1 cellular context compared by ENCODE assay signal in genomic region chr4:89545315-89545714, GRCh38.
TF ChIP-seq lines count a peak whose summit lies in the region.

No MANE protein-coding gene starts in this region.

TF ChIP-seq in SK-N-SH, 30 proteins besides CTCF, POLR2A, EP300 and RAD21 (continued from another document):
- TF ChIP-seq IRF3 (IDR thresholded peaks at IDR 0.05; ENCODE audit: low read depth, low read length) = no peak
- TF ChIP-seq RFX5 (IDR thresholded peaks at IDR 0.05; ENCODE audit: low read length) = no peak
- TF ChIP-seq USF1 (IDR thresholded peaks at IDR 0.05; ENCODE audit: borderline replicate concordance, low read depth) = no peak
- no peak for TF ChIP-seq ELF1 (IDR thresholded peaks at IDR 0.05)
- TF ChIP-seq GATA2 (CRISPR knock-in tag; IDR thresholded peaks at IDR 0.05) = no peak
- TF ChIP-seq TEAD4 (IDR thresholded peaks at IDR 0.05; ENCODE audit: borderline replicate concordance, insufficient read depth) = no peak
